8 cellular contexts compared by ENCODE assay signal in genomic region chr9:127451681-127452480, GRCh38. TPM values are rescaled to one million over a fixed set of nuclear protein-coding genes. Genes with fewer than 3 reads are reported as not detected.
A peak's percentile ranks its signal among the peaks of the same experiment; 100 is the strongest.
DNase-seq lines count a peak whose midpoint lies in the region; ATAC-seq lines count a peak whose summit lies in the region.

No MANE protein-coding gene starts in this region.

- no peaks in the 10 kb centered on the region for H3K9me3 Mint-ChIP-seq in activated CD4-positive, alpha-beta memory T cell treated with anti-CD3 and anti-CD28 coated beads, Interleukin-2, amount 10 ng/mL, durations not matched to agents 7 days and 5 days
- no peaks in the 10 kb centered on the region for H3K9me3 Mint-ChIP-seq in effector memory CD8-positive, alpha-beta T cell
- H3K9me3 Mint-ChIP-seq in stimulated activated memory B cell treated with anti-CD40 and anti-IgM and Interleukin-4, amounts not matched to agents 10 μg/mL and 1 μg/mL and 100 μg/mL, for 72 hours: no peaks in the 10 kb centered on the region

- CTCF ChIA-PET in activated CD4-positive, alpha-beta memory T cell treated with anti-CD3 and anti-CD28 coated beads, Interleukin-2, amount 10 ng/mL, durations not matched to agents 7 days and 5 days (lab: Charles Lee): interaction anchor here (1.0 to 2.1 kb wide), 5 partner anchors 28 to 283 kb away, joined by 4 to 9 read pairs (median 5); partner anchors contain the start of genes SLC2A8, TOR2A and ZNF79

- peak overlapping the region; percentile 84 for H3K4me3 Mint-ChIP-seq in activated CD4-positive, alpha-beta memory T cell treated with anti-CD3 and anti-CD28 coated beads, Interleukin-2, amount 10 ng/mL, durations not matched to agents 7 days and 5 days
- H3K4me3 Mint-ChIP-seq in effector memory CD8-positive, alpha-beta T cell: peak overlapping the region; percentile 93 to 95
- peak overlapping the region; percentile 84 for H3K4me3 Mint-ChIP-seq in stimulated activated memory B cell treated with anti-CD40 and anti-IgM and Interleukin-4, amounts not matched to agents 10 μg/mL and 1 μg/mL and 100 μg/mL, for 72 hours

- peak; percentile 74 for DNase-seq in DMS79 treated with DMSO at 0.1 percent for 48 hours (lab: John Stamatoyannopoulos, UW)
- no peak for DNase-seq in DMS79 (lab: John Stamatoyannopoulos, UW)
- peak; percentile 59 for DNase-seq in NCI-H510A treated with DMSO at 0.1 percent for 48 hours (lab: John Stamatoyannopoulos, UW)
- DNase-seq in activated CD4-positive, alpha-beta memory T cell treated with anti-CD3 and anti-CD28 coated beads, Interleukin-2, amount 10 ng/mL, durations not matched to agents 7 days and 5 days: peak; percentile 65
- DNase-seq in effector memory CD8-positive, alpha-beta T cell: peak; percentile 28 to 40 (median 33)
- peak; percentile 52 for DNase-seq in medulla oblongata (ENCODE audit: extremely low spot score)

- H3K36me3 Mint-ChIP-seq in activated CD4-positive, alpha-beta memory T cell treated with anti-CD3 and anti-CD28 coated beads, Interleukin-2, amount 10 ng/mL, durations not matched to agents 7 days and 5 days (ENCODE audit: low read depth): peaks cover 52% of the 10 kb centered on the region
- H3K36me3 Mint-ChIP-seq in effector memory CD8-positive, alpha-beta T cell (ENCODE audit: insufficient read depth): peaks cover 50% of the 10 kb centered on the region
- peaks cover 60% of the 10 kb centered on the region for H3K36me3 Mint-ChIP-seq in stimulated activated memory B cell treated with anti-CD40 and anti-IgM and Interleukin-4, amounts not matched to agents 10 μg/mL and 1 μg/mL and 100 μg/mL, for 72 hours

- ATAC-seq in HG02852 (IDR thresholded peaks at IDR 0.05; ENCODE audit: unreplicated experiment): peak; percentile 13
- ATAC-seq in effector memory CD8-positive, alpha-beta T cell (replicated peaks): peak; percentile 7
- peak; percentile 44 for ATAC-seq in stimulated activated memory B cell treated with anti-CD40 and anti-IgM and Interleukin-4, amounts not matched to agents 10 μg/mL and 1 μg/mL and 100 μg/mL, for 72 hours

- H3K4me1 Mint-ChIP-seq in activated CD4-positive, alpha-beta memory T cell treated with anti-CD3 and anti-CD28 coated beads, Interleukin-2, amount 10 ng/mL, durations not matched to agents 7 days and 5 days: peaks cover 48% of the 10 kb centered on the region
- H3K4me1 Mint-ChIP-seq in effector memory CD8-positive, alpha-beta T cell (ENCODE audit: low read depth in 2 of 2): peaks cover 33 to 39% of the 10 kb centered on the region in 2 donors
- H3K4me1 Mint-ChIP-seq in stimulated activated memory B cell treated with anti-CD40 and anti-IgM and Interleukin-4, amounts not matched to agents 10 μg/mL and 1 μg/mL and 100 μg/mL, for 72 hours: peaks cover 61% of the 10 kb centered on the region

- POLR2A ChIA-PET in activated CD4-positive, alpha-beta memory T cell treated with anti-CD3 and anti-CD28 coated beads, Interleukin-2, amount 10 ng/mL, durations not matched to agents 7 days and 5 days (lab: Charles Lee): interaction anchor here (0.5 to 4.1 kb wide), 35 partner anchors 9 to 647 kb away, joined by 3 to 75 read pairs (median 6); partner anchors contain the start of genes CDK9, SLC2A8, TOR2A and ZBTB43

- H3K27ac Mint-ChIP-seq in activated CD4-positive, alpha-beta memory T cell treated with anti-CD3 and anti-CD28 coated beads, Interleukin-2, amount 10 ng/mL, durations not matched to agents 7 days and 5 days: peak overlapping the region; percentile 97
- peak overlapping the region; percentile 97 to 98 for H3K27ac Mint-ChIP-seq in effector memory CD8-positive, alpha-beta T cell
- H3K27ac Mint-ChIP-seq in stimulated activated memory B cell treated with anti-CD40 and anti-IgM and Interleukin-4, amounts not matched to agents 10 μg/mL and 1 μg/mL and 100 μg/mL, for 72 hours: peak overlapping the region; percentile 89

- H3K27me3 Mint-ChIP-seq in activated CD4-positive, alpha-beta memory T cell treated with anti-CD3 and anti-CD28 coated beads, Interleukin-2, amount 10 ng/mL, durations not matched to agents 7 days and 5 days: no peaks in the 10 kb centered on the region
- no peaks in the 10 kb centered on the region for H3K27me3 Mint-ChIP-seq in effector memory CD8-positive, alpha-beta T cell
- no peaks in the 10 kb centered on the region for H3K27me3 Mint-ChIP-seq in stimulated activated memory B cell treated with anti-CD40 and anti-IgM and Interleukin-4, amounts not matched to agents 10 μg/mL and 1 μg/mL and 100 μg/mL, for 72 hours

RNA-seq across cellular contexts. Expression of gene LRSAM1, which starts 0.6 kb away (rescaled TPM):
- total RNA-seq in activated CD4-positive, alpha-beta memory T cell treated with anti-CD3 and anti-CD28 coated beads, Interleukin-2, amount 10 ng/mL, durations not matched to agents 7 days and 5 days: 10 to 100 TPM; 25.4 to 26.9 TPM

RNA-seq across cellular contexts. Expression of gene RPL12, which starts 0.7 kb away (rescaled TPM):
- total RNA-seq in activated CD4-positive, alpha-beta memory T cell treated with anti-CD3 and anti-CD28 coated beads, Interleukin-2, amount 10 ng/mL, durations not matched to agents 7 days and 5 days: 1,000 to 10,000 TPM; 1,379 to 1,395 TPM

RNA-seq across cellular contexts. Expression of gene ZNF79, which starts 27.7 kb away (rescaled TPM):
- 10 to 100 TPM; 12.5 to 12.7 TPM for total RNA-seq in activated CD4-positive, alpha-beta memory T cell treated with anti-CD3 and anti-CD28 coated beads, Interleukin-2, amount 10 ng/mL, durations not matched to agents 7 days and 5 days

RNA-seq across cellular contexts. Expression of gene SLC2A8, which starts 54.9 kb away (rescaled TPM):
- total RNA-seq in activated CD4-positive, alpha-beta memory T cell treated with anti-CD3 and anti-CD28 coated beads, Interleukin-2, amount 10 ng/mL, durations not matched to agents 7 days and 5 days: 1 to 10 TPM; 7.5 to 7.7 TPM
